1 cellular context compared by ENCODE assay signal in the genomic region with DNA sequence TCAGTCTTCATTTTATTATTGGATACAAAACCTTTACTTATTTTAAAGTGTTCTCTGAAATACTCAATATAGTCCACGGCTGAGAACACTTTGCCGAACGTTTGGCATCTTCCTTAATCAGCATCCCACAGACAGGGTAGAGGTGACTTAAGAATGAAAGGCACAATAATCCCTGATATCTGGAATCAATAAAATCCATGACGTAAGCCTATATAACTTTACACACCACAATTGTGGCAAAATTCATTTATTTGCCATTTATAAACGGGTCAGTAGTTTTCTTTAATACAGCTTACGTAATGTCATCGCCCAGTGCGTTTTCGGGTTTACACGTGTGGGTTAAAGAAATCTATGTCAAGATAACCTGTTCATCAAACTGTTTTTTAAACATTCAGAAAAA.
TF ChIP-seq lines count a peak whose summit lies in the region.

No MANE protein-coding gene starts in this region.

TF ChIP-seq in HepG2, 621 proteins besides CTCF, POLR2A, EP300 and RAD21 (continued from another document):
- TF ChIP-seq, protein P1, sequence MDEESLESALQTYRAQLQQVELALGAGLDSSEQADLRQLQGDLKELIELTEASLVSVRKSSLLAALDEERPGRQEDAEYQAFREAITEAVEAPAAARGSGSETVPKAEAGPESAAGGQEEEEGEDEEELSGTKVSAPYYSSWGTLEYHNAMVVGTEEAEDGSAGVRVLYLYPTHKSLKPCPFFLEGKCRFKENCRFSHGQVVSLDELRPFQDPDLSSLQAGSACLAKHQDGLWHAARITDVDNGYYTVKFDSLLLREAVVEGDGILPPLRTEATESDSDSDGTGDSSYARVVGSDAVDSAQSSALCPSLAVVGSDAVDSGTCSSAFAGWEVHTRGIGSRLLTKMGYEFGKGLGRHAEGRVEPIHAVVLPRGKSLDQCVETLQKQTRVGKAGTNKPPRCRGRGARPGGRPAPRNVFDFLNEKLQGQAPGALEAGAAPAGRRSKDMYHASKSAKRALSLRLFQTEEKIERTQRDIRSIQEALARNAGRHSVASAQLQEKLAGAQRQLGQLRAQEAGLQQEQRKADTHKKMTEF (CRISPR knock-in tag; IDR thresholded peaks at IDR 0.05): 0 out of 2 replicates have a peak, but pooled peaks have one; percentile 4
- no peak for TF ChIP-seq ZNF747 (CRISPR knock-in tag; IDR thresholded peaks at IDR 0.05; ENCODE audit: borderline replicate concordance)
- TF ChIP-seq ATF7 (IDR thresholded peaks at IDR 0.05): peak; percentile 70; the same call in 1 of the 2 replicates
- TF ChIP-seq ATF7 (CRISPR knock-in tag; IDR thresholded peaks at IDR 0.05): no peak
- TF ChIP-seq ZNF264 (CRISPR knock-in tag; IDR thresholded peaks at IDR 0.05): 0 out of 2 replicates have a peak, but pooled peaks have one; percentile 14
- TF ChIP-seq FIP1L1 (IDR thresholded peaks at IDR 0.05; ENCODE audit: borderline replicate concordance, insufficient read depth, low read depth, low read length): no peak
- TF ChIP-seq PCBP1 (IDR thresholded peaks at IDR 0.05; ENCODE audit: borderline replicate concordance, low read depth, low read length): no peak
- TF ChIP-seq, protein P2, sequence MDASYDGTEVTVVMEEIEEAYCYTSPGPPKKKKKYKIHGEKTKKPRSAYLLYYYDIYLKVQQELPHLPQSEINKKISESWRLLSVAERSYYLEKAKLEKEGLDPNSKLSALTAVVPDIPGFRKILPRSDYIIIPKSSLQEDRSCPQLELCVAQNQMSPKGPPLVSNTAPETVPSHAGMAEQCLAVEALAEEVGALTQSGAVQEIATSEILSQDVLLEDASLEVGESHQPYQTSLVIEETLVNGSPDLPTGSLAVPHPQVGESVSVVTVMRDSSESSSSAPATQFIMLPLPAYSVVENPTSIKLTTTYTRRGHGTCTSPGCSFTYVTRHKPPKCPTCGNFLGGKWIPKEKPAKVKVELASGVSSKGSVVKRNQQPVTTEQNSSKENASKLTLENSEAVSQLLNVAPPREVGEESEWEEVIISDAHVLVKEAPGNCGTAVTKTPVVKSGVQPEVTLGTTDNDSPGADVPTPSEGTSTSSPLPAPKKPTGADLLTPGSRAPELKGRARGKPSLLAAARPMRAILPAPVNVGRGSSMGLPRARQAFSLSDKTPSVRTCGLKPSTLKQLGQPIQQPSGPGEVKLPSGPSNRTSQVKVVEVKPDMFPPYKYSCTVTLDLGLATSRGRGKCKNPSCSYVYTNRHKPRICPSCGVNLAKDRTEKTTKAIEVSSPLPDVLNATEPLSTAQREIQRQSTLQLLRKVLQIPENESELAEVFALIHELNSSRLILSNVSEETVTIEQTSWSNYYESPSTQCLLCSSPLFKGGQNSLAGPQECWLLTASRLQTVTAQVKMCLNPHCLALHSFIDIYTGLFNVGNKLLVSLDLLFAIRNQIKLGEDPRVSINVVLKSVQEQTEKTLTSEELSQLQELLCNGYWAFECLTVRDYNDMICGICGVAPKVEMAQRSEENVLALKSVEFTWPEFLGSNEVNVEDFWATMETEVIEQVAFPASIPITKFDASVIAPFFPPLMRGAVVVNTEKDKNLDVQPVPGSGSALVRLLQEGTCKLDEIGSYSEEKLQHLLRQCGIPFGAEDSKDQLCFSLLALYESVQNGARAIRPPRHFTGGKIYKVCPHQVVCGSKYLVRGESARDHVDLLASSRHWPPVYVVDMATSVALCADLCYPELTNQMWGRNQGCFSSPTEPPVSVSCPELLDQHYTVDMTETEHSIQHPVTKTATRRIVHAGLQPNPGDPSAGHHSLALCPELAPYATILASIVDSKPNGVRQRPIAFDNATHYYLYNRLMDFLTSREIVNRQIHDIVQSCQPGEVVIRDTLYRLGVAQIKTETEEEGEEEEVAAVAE (CRISPR knock-in tag; IDR thresholded peaks at IDR 0.05; ENCODE audit: borderline replicate concordance): 0 out of 2 replicates have a peak, but pooled peaks have one; percentile 6
- TF ChIP-seq, protein P3, sequence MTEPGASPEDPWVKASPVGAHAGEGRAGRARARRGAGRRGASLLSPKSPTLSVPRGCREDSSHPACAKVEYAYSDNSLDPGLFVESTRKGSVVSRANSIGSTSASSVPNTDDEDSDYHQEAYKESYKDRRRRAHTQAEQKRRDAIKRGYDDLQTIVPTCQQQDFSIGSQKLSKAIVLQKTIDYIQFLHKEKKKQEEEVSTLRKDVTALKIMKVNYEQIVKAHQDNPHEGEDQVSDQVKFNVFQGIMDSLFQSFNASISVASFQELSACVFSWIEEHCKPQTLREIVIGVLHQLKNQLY (CRISPR knock-in tag; IDR thresholded peaks at IDR 0.05): no peak
- TF ChIP-seq, protein P4, sequence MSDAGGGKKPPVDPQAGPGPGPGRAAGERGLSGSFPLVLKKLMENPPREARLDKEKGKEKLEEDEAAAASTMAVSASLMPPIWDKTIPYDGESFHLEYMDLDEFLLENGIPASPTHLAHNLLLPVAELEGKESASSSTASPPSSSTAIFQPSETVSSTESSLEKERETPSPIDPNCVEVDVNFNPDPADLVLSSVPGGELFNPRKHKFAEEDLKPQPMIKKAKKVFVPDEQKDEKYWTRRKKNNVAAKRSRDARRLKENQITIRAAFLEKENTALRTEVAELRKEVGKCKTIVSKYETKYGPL (CRISPR knock-in tag; IDR thresholded peaks at IDR 0.05): peak; percentile 48
- TF ChIP-seq, protein P5, sequence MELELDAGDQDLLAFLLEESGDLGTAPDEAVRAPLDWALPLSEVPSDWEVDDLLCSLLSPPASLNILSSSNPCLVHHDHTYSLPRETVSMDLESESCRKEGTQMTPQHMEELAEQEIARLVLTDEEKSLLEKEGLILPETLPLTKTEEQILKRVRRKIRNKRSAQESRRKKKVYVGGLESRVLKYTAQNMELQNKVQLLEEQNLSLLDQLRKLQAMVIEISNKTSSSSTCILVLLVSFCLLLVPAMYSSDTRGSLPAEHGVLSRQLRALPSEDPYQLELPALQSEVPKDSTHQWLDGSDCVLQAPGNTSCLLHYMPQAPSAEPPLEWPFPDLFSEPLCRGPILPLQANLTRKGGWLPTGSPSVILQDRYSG (CRISPR knock-in tag; IDR thresholded peaks at IDR 0.05): no peak
- no peak for TF ChIP-seq SOX6 (IDR thresholded peaks at IDR 0.05)
- TF ChIP-seq SOX6 (CRISPR knock-in tag; IDR thresholded peaks at IDR 0.05): no peak
- TF ChIP-seq ZNF44 (CRISPR knock-in tag; IDR thresholded peaks at IDR 0.05): no peak
- peak; percentile 76 for TF ChIP-seq CREB1 (IDR thresholded peaks at IDR 0.05)
- TF ChIP-seq CREB1 (CRISPR knock-in tag; IDR thresholded peaks at IDR 0.05): no peak
- no peak for TF ChIP-seq ZNF792 (CRISPR knock-in tag; IDR thresholded peaks at IDR 0.05)
- 0 out of 2 replicates have a peak, but pooled peaks have one; percentile 56 for TF ChIP-seq MBD4 (IDR thresholded peaks at IDR 0.05; ENCODE audit: borderline replicate concordance, low read length)
